ENCODE assay signal across 8 cellular contexts in the genomic region with DNA sequence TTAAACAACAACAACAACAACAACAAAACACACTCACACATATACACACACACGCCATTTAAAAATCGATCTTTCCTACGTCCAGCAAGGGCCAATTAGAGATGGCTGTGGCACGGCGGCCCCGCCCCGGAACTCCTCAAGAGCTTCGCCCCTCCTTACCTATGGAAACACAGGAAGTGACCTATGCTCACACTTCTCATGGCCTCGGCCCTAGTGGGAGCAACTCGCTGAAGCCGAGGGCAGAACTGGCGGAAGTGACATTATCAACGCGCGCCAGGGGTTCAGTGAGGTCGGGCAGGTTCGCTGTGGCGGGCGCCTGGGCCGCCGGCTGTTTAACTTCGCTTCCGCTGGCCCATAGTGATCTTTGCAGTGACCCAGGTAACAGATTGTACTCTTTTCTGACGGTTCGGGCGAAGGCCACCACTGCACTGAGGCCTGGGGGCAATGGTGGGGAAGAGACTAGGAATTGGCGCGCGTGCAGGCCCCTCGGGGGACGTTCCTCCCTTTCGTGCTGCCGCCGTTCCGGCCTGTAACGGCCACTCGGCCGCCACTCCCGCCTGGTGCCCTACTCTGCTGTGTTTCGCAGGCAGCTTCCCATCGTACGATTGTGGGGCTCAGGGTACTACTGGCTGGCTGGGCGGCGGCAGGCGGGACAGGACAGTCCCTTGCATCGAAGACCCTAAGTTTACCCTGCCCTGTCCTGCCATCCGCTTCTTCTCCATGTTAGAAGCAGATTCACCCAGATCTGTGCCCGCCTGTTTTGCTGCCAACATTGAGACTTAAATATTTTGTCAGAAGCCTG. TPM values are rescaled to one million over a fixed set of nuclear protein-coding genes. Genes with fewer than 3 reads are reported as not detected.
A peak's percentile ranks its signal among the peaks of the same experiment; 100 is the strongest.
DNase-seq lines count a peak whose midpoint lies in the region; ATAC-seq and TF ChIP-seq lines count a peak whose summit lies in the region.

Gene TBP (plus strand): TSS at position 284 of the 802 bp plus-strand sequence. CDS start 2,661 bp downstream, outside the sequence.

- peak; percentile 93 for ATAC-seq in GM19351 (IDR thresholded peaks at IDR 0.05; ENCODE audit: unreplicated experiment)
- ATAC-seq in HG03520 (IDR thresholded peaks at IDR 0.05; ENCODE audit: unreplicated experiment): peak; percentile 97

- no peaks in the 10 kb centered on the region for H3K27me3 ChIP-seq in layer of hippocampus (ENCODE audit: control insufficient read depth, insufficient read depth, low read length)

- H3K27ac Mint-ChIP-seq in activated CD4-positive, alpha-beta T cell treated with anti-CD3 and anti-CD28 coated beads, Interleukin-2, amount 10 ng/mL, durations not matched to agents 24 days and 14 days: no peak within 1 kb of the TSS

- intact Hi-C loops in activated CD4-positive, alpha-beta T cell treated with anti-CD3 and anti-CD28 coated beads, Interleukin-2, amount 10 ng/mL, durations not matched to agents 24 days and 14 days (cut with micrococcal nuclease): loop anchor here (1.0 kb wide), 3 partner anchors 248 to 852 kb away; partner anchors contain the start of genes C6orf120, DYNLT2, ERMARD and FAM120B

- H3K27me3 Mint-ChIP-seq in activated CD4-positive, alpha-beta T cell treated with anti-CD3 and anti-CD28 coated beads, Interleukin-2, amount 10 ng/mL, durations not matched to agents 24 days and 14 days: no peaks in the 10 kb centered on the region

- H3K4me3 Mint-ChIP-seq in activated CD4-positive, alpha-beta T cell treated with anti-CD3 and anti-CD28 coated beads, Interleukin-2, amount 10 ng/mL, durations not matched to agents 24 days and 14 days: no peak within 1 kb of the TSS

- peaks cover 31% of the 10 kb centered on the region for H3K4me1 Mint-ChIP-seq in activated CD4-positive, alpha-beta T cell treated with anti-CD3 and anti-CD28 coated beads, Interleukin-2, amount 10 ng/mL, durations not matched to agents 24 days and 14 days

- peak within 1 kb of the TSS; percentile 94 for H3K4me3 ChIP-seq in coronary artery

- H3K36me3 Mint-ChIP-seq in activated CD4-positive, alpha-beta T cell treated with anti-CD3 and anti-CD28 coated beads, Interleukin-2, amount 10 ng/mL, durations not matched to agents 24 days and 14 days (ENCODE audit: low read depth): peaks cover 33% of the 10 kb centered on the region

- no peaks in the 10 kb centered on the region for H3K9me3 Mint-ChIP-seq in activated CD4-positive, alpha-beta T cell treated with anti-CD3 and anti-CD28 coated beads, Interleukin-2, amount 10 ng/mL, durations not matched to agents 24 days and 14 days

- DNase-seq in C1 segment of cervical spinal cord (lab: John Stamatoyannopoulos, UW): peak; percentile 62 to 99 (median 96)
- DNase-seq in NCI-H526 treated with DMSO at 0.1 percent for 48 hours (lab: John Stamatoyannopoulos, UW): peak; percentile 96
- DNase-seq in activated CD4-positive, alpha-beta T cell treated with anti-CD3 and anti-CD28 coated beads, Interleukin-2, amount 10 ng/mL, durations not matched to agents 24 days and 14 days: peak; percentile 99
- peak; percentile 98 for DNase-seq in coronary artery (ENCODE audit: low spot score)
- peak; percentile 89 to 91 for DNase-seq in stimulated activated CD4-positive, alpha-beta T cell treated with anti-CD3 and anti-CD28 coated beads, Interleukin-1b, Interleukin-23, amount 100 ng/mL, for 4 hours (ENCODE audit: low read depth in 2 of 2)

- TF ChIP-seq CTCF in coronary artery (IDR thresholded peaks at IDR 0.05): no peak

- peak within 1 kb of the TSS; percentile 95 to 96 for H3K27ac ChIP-seq in coronary artery
- H3K27ac ChIP-seq in layer of hippocampus (ENCODE audit: low read depth, low read length): peak within 1 kb of the TSS; percentile 76

RNA-seq across cellular contexts. Expression of gene TBP, which starts in this region (rescaled TPM):
- 28.4 and 29.2 TPM in 2 replicates for total RNA-seq in activated CD4-positive, alpha-beta T cell treated with anti-CD3 and anti-CD28 coated beads, Interleukin-2, amount 10 ng/mL, durations not matched to agents 24 days and 14 days

Comparison
In these comparisons a context has a peak if more than half of its experiments do, and no peak if none do; other contexts are left out.
1. Peak in every context shown above with its lines: DNase-seq, ATAC-seq, H3K4me3 ChIP-seq and H3K27ac ChIP-seq.